ENCODE assay signal across 1 cellular context in genomic region chr9:89664896-89665329, GRCh38.
TF ChIP-seq lines count a peak whose summit lies in the region.

No MANE protein-coding gene starts in this region.

TF ChIP-seq in WTC11, 78 proteins besides CTCF, POLR2A, EP300 and RAD21 (continued from another document):
- TF ChIP-seq AR (CRISPR knock-in tag; IDR thresholded peaks at IDR 0.05) (no peak), NR3C1 (CRISPR knock-in tag; conservative IDR thresholded peaks at IDR 0.05; ENCODE audit: low read depth) (no peak), HMGA2 (CRISPR knock-in tag; IDR thresholded peaks at IDR 0.05) (no peak)
